In genomic region chr13:77313923-77314322, GRCh38 we compare ENCODE assay signal across 23 cellular contexts. TPM values are rescaled to one million over a fixed set of nuclear protein-coding genes. Genes with fewer than 3 reads are reported as not detected.
DNase-seq lines count a peak whose midpoint lies in the region; ATAC-seq and FAIRE-seq lines count a peak whose summit lies in the region.
"Had no signal": no experiment of that assay in that cellular context is flagged by ENCODE, and none has a peak within 500 bp of the region (broad histone marks: within the 10 kb centered on the region; RNA-seq: fewer than 3 reads in every experiment).

No MANE protein-coding gene starts in this region.

- H3K9me3 ChIP-seq in T-helper 17 cell (ENCODE audit: control insufficient read depth, low read length, poor library complexity, severe bottlenecking): no peaks in the 10 kb centered on the region
- H3K9me3 ChIP-seq: stomach, tibial artery had no signal

- DNase-seq in activated T-cell treated with anti-CD3 and anti-CD28 coated beads, Interleukin-2, amount 50 U/mL, for 24 hours: no peak
- no peak for DNase-seq in activated T-cell treated with anti-CD3 and anti-CD28 coated beads for 4 hours
- DNase-seq in GM18507 (ENCODE audit: extremely low spot score, insufficient read length, low read depth): no peak
- no peak for DNase-seq in T-helper 17 cell
- no peak for DNase-seq in memory B cell (ENCODE audit: low spot score in 2 of 2)
- DNase-seq in NCI-H1436 (lab: John Stamatoyannopoulos, UW): no peak
- no peak for DNase-seq in superior temporal gyrus (ENCODE audit: extremely low spot score)
- DNase-seq: activated CD4-positive, alpha-beta T cell treated with anti-CD3 and anti-CD28 coated beads, Interleukin-2, amount 10 ng/mL, durations not matched to agents 7 days and 5 days; brain microvascular endothelial cell; DMS53; islet precursor cell; left ventricle myocardium superior; MV-4-11; NCI-H1694; NCI-H2171 treated with DMSO at 0.1 percent for 48 hours; NCI-H524; Right ventricle myocardium superior; stomach; tibial artery had no signal

- peaks cover 90% of the 10 kb centered on the region for H3K4me1 Mint-ChIP-seq in activated T-cell treated with anti-CD3 and anti-CD28 coated beads, Interleukin-2, amount 50 U/mL, for 24 hours (ENCODE audit: low read depth)
- peaks cover 77% of the 10 kb centered on the region for H3K4me1 Mint-ChIP-seq in T-helper 17 cell
- peaks cover 59% of the 10 kb centered on the region for H3K4me1 Mint-ChIP-seq in memory B cell

- H3K36me3 Mint-ChIP-seq in activated T-cell treated with anti-CD3 and anti-CD28 coated beads, Interleukin-2, amount 50 U/mL, for 24 hours (ENCODE audit: low read depth): peaks cover 18% of the 10 kb centered on the region
- peaks cover 2% of the 10 kb centered on the region for H3K36me3 Mint-ChIP-seq in T-helper 17 cell (ENCODE audit: low read depth)
- peaks cover 2% of the 10 kb centered on the region for H3K36me3 Mint-ChIP-seq in memory B cell
- H3K36me3 Mint-ChIP-seq: mesothelial cell of epicardium had no signal

- H3K9me3 Mint-ChIP-seq in activated T-cell treated with anti-CD3 and anti-CD28 coated beads, Interleukin-2, amount 50 U/mL, for 24 hours: no peaks in the 10 kb centered on the region
- no peaks in the 10 kb centered on the region for H3K9me3 Mint-ChIP-seq in memory B cell
- H3K9me3 Mint-ChIP-seq: activated CD4-positive, alpha-beta T cell treated with anti-CD3 and anti-CD28 coated beads, Interleukin-2, amount 10 ng/mL, durations not matched to agents 7 days and 5 days; nephron had no signal

- H3K27ac Mint-ChIP-seq in activated T-cell treated with anti-CD3 and anti-CD28 coated beads, Interleukin-2, amount 50 U/mL, for 24 hours: peak overlapping the region; percentile 61
- H3K27ac Mint-ChIP-seq in T-helper 17 cell: peak overlapping the region; percentile 21
- H3K27ac Mint-ChIP-seq in memory B cell: peak overlapping the region; percentile 81
- H3K27ac Mint-ChIP-seq: activated CD4-positive, alpha-beta T cell treated with anti-CD3 and anti-CD28 coated beads, Interleukin-2, amount 10 ng/mL, durations not matched to agents 7 days and 5 days; mesothelial cell of epicardium; nephron had no signal

- H3K27me3 Mint-ChIP-seq in activated T-cell treated with anti-CD3 and anti-CD28 coated beads, Interleukin-2, amount 50 U/mL, for 24 hours: no peaks in the 10 kb centered on the region
- H3K27me3 Mint-ChIP-seq in T-helper 17 cell: no peaks in the 10 kb centered on the region
- no peaks in the 10 kb centered on the region for H3K27me3 Mint-ChIP-seq in memory B cell
- H3K27me3 Mint-ChIP-seq: activated CD4-positive, alpha-beta T cell treated with anti-CD3 and anti-CD28 coated beads, Interleukin-2, amount 10 ng/mL, durations not matched to agents 7 days and 5 days had no signal

- H3K4me3 Mint-ChIP-seq in activated T-cell treated with anti-CD3 and anti-CD28 coated beads, Interleukin-2, amount 50 U/mL, for 24 hours: no peak overlapping the region
- H3K4me3 Mint-ChIP-seq in T-helper 17 cell (no peak overlapping the region), memory B cell (peak overlapping the region; percentile 42)
- H3K4me3 Mint-ChIP-seq: activated CD4-positive, alpha-beta T cell treated with anti-CD3 and anti-CD28 coated beads, Interleukin-2, amount 10 ng/mL, durations not matched to agents 7 days and 5 days; mesothelial cell of epicardium; nephron had no signal

- peak; percentile 75 for FAIRE-seq in GM18507 (lab: Jason Lieb, UNC)
- FAIRE-seq: endothelial cell of umbilical vein had no signal

- ATAC-seq in T-helper 17 cell (peak; percentile 35), memory B cell (ENCODE audit: low read depth) (peak; percentile 56), GM18520 (IDR thresholded peaks at IDR 0.05; ENCODE audit: unreplicated experiment) (no peak)
- ATAC-seq: left ventricle myocardium superior had no signal

RNA-seq across cellular contexts. Expression of gene MYCBP2, which starts 13.0 kb away (rescaled TPM):
- total RNA-seq in T-helper 17 cell: 100 to 1,000 TPM; 146 to 160 TPM

Comparison
In these comparisons a context has a peak if more than half of its experiments do, and no peak if none do; other contexts are left out.
1. H3K27ac Mint-ChIP-seq: peak in every context shown above with its lines; median percentile 81 in memory B cell; 61 in activated T-cell treated with anti-CD3 and anti-CD28 coated beads, Interleukin-2, amount 50 U/mL, for 24 hours; 21 in T-helper 17 cell.